In the genomic region with DNA sequence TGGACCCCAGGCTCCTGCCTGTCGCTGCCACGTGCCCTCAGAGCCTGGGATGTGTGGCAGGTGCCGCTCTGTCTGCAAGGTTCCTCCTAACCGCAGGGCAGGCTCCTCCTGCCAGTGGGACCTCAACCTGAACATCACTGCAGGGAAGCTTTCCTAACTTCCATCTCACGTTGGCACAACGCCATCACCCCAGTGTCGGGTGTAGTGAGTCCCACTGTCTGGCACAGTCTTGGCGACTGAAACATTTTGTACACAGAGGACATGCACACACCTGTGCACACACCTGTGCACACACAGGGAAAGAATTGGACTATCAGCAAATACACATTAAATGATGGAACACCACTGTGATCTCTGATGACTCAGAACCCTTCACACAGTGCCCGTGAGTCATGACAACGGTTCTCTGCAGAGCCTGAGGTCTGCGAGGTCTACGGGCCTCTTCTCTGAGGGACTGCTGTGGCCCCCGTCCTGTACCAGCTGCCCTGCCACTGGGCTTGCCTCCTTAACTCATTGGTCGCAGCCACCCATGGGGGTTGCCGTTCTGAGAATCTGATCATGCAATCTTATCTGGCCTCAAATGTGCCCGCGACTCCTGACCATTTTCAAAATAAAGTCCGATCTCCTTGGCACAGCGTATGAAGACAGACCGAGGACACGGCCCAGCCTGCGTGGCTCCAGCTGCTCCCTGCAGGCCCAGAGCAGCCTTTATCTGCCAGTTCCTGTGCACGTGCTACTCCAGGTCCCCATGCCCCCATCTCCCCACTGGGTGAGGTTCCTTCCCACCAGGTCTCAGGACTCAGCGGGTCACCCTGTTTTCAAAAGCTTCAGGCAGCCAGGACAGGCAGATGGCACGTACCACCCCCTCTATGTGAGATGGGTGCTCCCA, we compare ENCODE assay signal across 8 cellular contexts. TPM values are rescaled to one million over a fixed set of nuclear protein-coding genes. Genes with fewer than 3 reads are reported as not detected.
DNase-seq lines count a peak whose midpoint lies in the region; ATAC-seq lines count a peak whose summit lies in the region.

No MANE protein-coding gene starts in this region.

- H3K27me3 Mint-ChIP-seq in activated naive CD4-positive, alpha-beta T cell treated with anti-CD3 and anti-CD28 coated beads, Interleukin-2, amount 10 ng/mL, durations not matched to agents 7 days and 5 days, result peaks cover 6% of the 10 kb centered on the region
- peaks cover 4 to 11% (median 6%) of the 10 kb centered on the region in 3 donors for H3K27me3 Mint-ChIP-seq in immature natural killer cell (ENCODE audit: low read depth in 3 of 3)

- H3K27ac Mint-ChIP-seq in activated naive CD4-positive, alpha-beta T cell treated with anti-CD3 and anti-CD28 coated beads, Interleukin-2, amount 10 ng/mL, durations not matched to agents 7 days and 5 days, result peak overlapping the region; percentile 96
- H3K27ac Mint-ChIP-seq in immature natural killer cell, result peak overlapping the region; percentile 91 to 97 (median 96)

- DNase-seq in EL, result peak; percentile 89
- peak; percentile 92 to 99 for DNase-seq in NCI-H2081 (lab: John Stamatoyannopoulos, UW)
- DNase-seq in activated naive CD4-positive, alpha-beta T cell treated with anti-CD3 and anti-CD28 coated beads, Interleukin-2, amount 10 ng/mL, durations not matched to agents 7 days and 5 days, result no peak
- DNase-seq in immature natural killer cell, result no peak
- DNase-seq in hypothalamus (lab: John Stamatoyannopoulos, UW), result no peak
- no peak for DNase-seq in iPS-NIHi11 (ENCODE audit: low spot score)
- DNase-seq in occipital lobe (lab: John Stamatoyannopoulos, UW), result no peak

- ATAC-seq in GM19324 (IDR thresholded peaks at IDR 0.05; ENCODE audit: low FRiP score, unreplicated experiment), result no peak

- no peak overlapping the region for H3K4me3 Mint-ChIP-seq in activated naive CD4-positive, alpha-beta T cell treated with anti-CD3 and anti-CD28 coated beads, Interleukin-2, amount 10 ng/mL, durations not matched to agents 7 days and 5 days
- peak overlapping the region in 1 of 5 donors; percentile 73 for H3K4me3 Mint-ChIP-seq in immature natural killer cell

- no peaks in the 10 kb centered on the region for H3K9me3 Mint-ChIP-seq in activated naive CD4-positive, alpha-beta T cell treated with anti-CD3 and anti-CD28 coated beads, Interleukin-2, amount 10 ng/mL, durations not matched to agents 7 days and 5 days
- no peaks in the 10 kb centered on the region for H3K9me3 Mint-ChIP-seq in immature natural killer cell

- H3K4me1 Mint-ChIP-seq in activated naive CD4-positive, alpha-beta T cell treated with anti-CD3 and anti-CD28 coated beads, Interleukin-2, amount 10 ng/mL, durations not matched to agents 7 days and 5 days, result peaks cover 61% of the 10 kb centered on the region
- peaks cover 64 to 68% of the 10 kb centered on the region in 2 donors for H3K4me1 Mint-ChIP-seq in immature natural killer cell

- H3K36me3 Mint-ChIP-seq in activated naive CD4-positive, alpha-beta T cell treated with anti-CD3 and anti-CD28 coated beads, Interleukin-2, amount 10 ng/mL, durations not matched to agents 7 days and 5 days, result peaks cover 7% of the 10 kb centered on the region
- peaks cover 0 to 4% (median 0%) of the 10 kb centered on the region in 3 donors for H3K36me3 Mint-ChIP-seq in immature natural killer cell

- CTCF ChIA-PET in activated naive CD4-positive, alpha-beta T cell treated with anti-CD3 and anti-CD28 coated beads, Interleukin-2, amount 10 ng/mL, durations not matched to agents 7 days and 5 days (lab: Charles Lee), result interaction anchor here (1.0 to 1.6 kb wide), 5 partner anchors 20 to 93 kb away, joined by 3 to 11 read pairs (median 4); a partner anchor contains a TSS

RNA-seq across cellular contexts. Expression of a gene that starts 7.6 kb away (rescaled TPM):
- polyA plus RNA-seq in immature natural killer cell, result 10 to 100 TPM; 27.7 to 65.8 (median 28.8) TPM
- total RNA-seq in occipital lobe, result 18.6 TPM

RNA-seq across cellular contexts. Expression of a gene that starts 23.8 kb away (rescaled TPM):
- polyA plus RNA-seq in immature natural killer cell, result 10 to 100 TPM in 1 of 3 donors, 1 to 10 TPM in 2; 5.8 to 12.2 (median 6.8) TPM
- total RNA-seq in occipital lobe, result 4.2 TPM

Comparison
In these comparisons a context has a peak if more than half of its experiments do, and no peak if none do; other contexts are left out.
1. DNase-seq: peak in EL (single experiment) and NCI-H2081 (2 of 2); none in activated naive CD4-positive, alpha-beta T cell treated with anti-CD3 and anti-CD28 coated beads, Interleukin-2, amount 10 ng/mL, durations not matched to agents 7 days and 5 days (single experiment), immature natural killer cell (0 of 3), hypothalamus (0 of 51), iPS-NIHi11 (single experiment) and occipital lobe (single experiment).